ENCODE assay signal across 27 cellular contexts in genomic region chr2:145655366-145655765, GRCh38.
"Had no signal": no experiment of that assay in that cellular context is flagged by ENCODE, and none has a peak within 500 bp of the region (broad histone marks: within the 10 kb centered on the region; RNA-seq: fewer than 3 reads in every experiment).

No MANE protein-coding gene starts in this region.

- H3K4me3 Mint-ChIP-seq: naive thymus-derived CD8-positive, alpha-beta T cell; neural progenitor cell; stimulated activated effector memory CD8-positive, alpha-beta T cell treated with anti-CD3 and anti-CD28 coated beads, Interleukin-12 subunit alpha, Interleukin-12 subunit beta, amount 100 ng/mL, for 72 hours; stimulated activated naive CD8-positive, alpha-beta T cell treated with anti-CD3 and anti-CD28 coated beads, Interleukin-15, Interleukin-2, amounts not matched to agents 100 ng/mL and 50 ng/mL, for 24 hours had no signal

- H3K9me3 Mint-ChIP-seq: neural progenitor cell; stimulated activated effector memory CD8-positive, alpha-beta T cell treated with anti-CD3 and anti-CD28 coated beads, Interleukin-12 subunit alpha, Interleukin-12 subunit beta, amount 100 ng/mL, for 72 hours had no signal

- H3K4me2 ChIP-seq: neural progenitor cell had no signal

- FAIRE-seq: endothelial cell of umbilical vein, kidney, urothelium cell line had no signal

- H2AFZ ChIP-seq: neural progenitor cell, parathyroid adenoma had no signal

- H3K9ac ChIP-seq: neural progenitor cell, parathyroid adenoma had no signal

- H3K4me1 ChIP-seq: colonic mucosa, esophagus muscularis mucosa, foreskin keratinocyte, gastroesophageal sphincter, heart left ventricle, parathyroid adenoma, right atrium auricular region, tibial nerve, upper lobe of left lung had no signal

- ATAC-seq: foreskin keratinocyte; gastroesophageal sphincter; heart left ventricle; left lobe of liver; naive thymus-derived CD8-positive, alpha-beta T cell; sciatic nerve; stimulated activated effector memory CD8-positive, alpha-beta T cell treated with anti-CD3 and anti-CD28 coated beads, Interleukin-12 subunit alpha, Interleukin-12 subunit beta, amount 100 ng/mL, for 72 hours had no signal

- H3K79me2 ChIP-seq: hepatocyte, parathyroid adenoma had no signal

- H3K36me3 ChIP-seq: colonic mucosa, esophagus muscularis mucosa, gastroesophageal sphincter, heart left ventricle, neural progenitor cell, right atrium auricular region, thoracic aorta, tibial nerve, upper lobe of left lung had no signal

- H3K27me3 ChIP-seq: colonic mucosa, esophagus muscularis mucosa, foreskin keratinocyte, gastroesophageal sphincter, heart left ventricle, hepatocyte, neural progenitor cell, right atrium auricular region, tibial nerve, upper lobe of left lung had no signal

- H3K4me3 ChIP-seq: colonic mucosa, esophagus muscularis mucosa, gastroesophageal sphincter, heart left ventricle, hepatocyte, neural progenitor cell, right atrium auricular region, thoracic aorta, tibial nerve, upper lobe of left lung had no signal

- H3K9me3 ChIP-seq: colonic mucosa, esophagus muscularis mucosa, gastroesophageal sphincter, heart left ventricle, right atrium auricular region, thoracic aorta, tibial nerve, upper lobe of left lung had no signal

- H3K4me1 Mint-ChIP-seq: naive thymus-derived CD8-positive, alpha-beta T cell; neural progenitor cell; stimulated activated effector memory CD8-positive, alpha-beta T cell treated with anti-CD3 and anti-CD28 coated beads, Interleukin-12 subunit alpha, Interleukin-12 subunit beta, amount 100 ng/mL, for 72 hours had no signal

- H3K36me3 Mint-ChIP-seq: naive thymus-derived CD8-positive, alpha-beta T cell; neural progenitor cell; stimulated activated effector memory CD8-positive, alpha-beta T cell treated with anti-CD3 and anti-CD28 coated beads, Interleukin-12 subunit alpha, Interleukin-12 subunit beta, amount 100 ng/mL, for 72 hours had no signal

- H3K27ac ChIP-seq: colonic mucosa, esophagus muscularis mucosa, foreskin keratinocyte, gastroesophageal sphincter, heart left ventricle, hepatocyte, neural progenitor cell, parathyroid adenoma, right atrium auricular region, thoracic aorta, tibial nerve, upper lobe of left lung had no signal

- H3K27me3 Mint-ChIP-seq: naive thymus-derived CD8-positive, alpha-beta T cell; progenitor cell of endocrine pancreas; stimulated activated naive CD8-positive, alpha-beta T cell treated with anti-CD3 and anti-CD28 coated beads, Interleukin-15, Interleukin-2, amounts not matched to agents 100 ng/mL and 50 ng/mL, for 24 hours had no signal

- H3K27ac Mint-ChIP-seq: naive thymus-derived CD8-positive, alpha-beta T cell; neural progenitor cell; progenitor cell of endocrine pancreas; stimulated activated effector memory CD8-positive, alpha-beta T cell treated with anti-CD3 and anti-CD28 coated beads, Interleukin-12 subunit alpha, Interleukin-12 subunit beta, amount 100 ng/mL, for 72 hours; stimulated activated naive CD8-positive, alpha-beta T cell treated with anti-CD3 and anti-CD28 coated beads, Interleukin-15, Interleukin-2, amounts not matched to agents 100 ng/mL and 50 ng/mL, for 24 hours had no signal

- DNase-seq: colonic mucosa; dermis blood vessel endothelial cell; effector memory CD4-positive, alpha-beta T cell; foreskin keratinocyte; heart left ventricle; kidney; mesendoderm; midbrain; naive thymus-derived CD8-positive, alpha-beta T cell; stimulated activated CD4-positive, alpha-beta T cell treated with anti-CD3 and anti-CD28 coated beads, Interleukin-2, amount 100 ng/mL, for 24 hours; stimulated activated CD4-positive, alpha-beta T cell treated with anti-CD3 and anti-CD28 coated beads, Interleukin-4, amount 100 ng/mL, for 24 hours; upper lobe of left lung had no signal
